Comparison of ENCODE assay signal across 9 cellular contexts in the genomic region with DNA sequence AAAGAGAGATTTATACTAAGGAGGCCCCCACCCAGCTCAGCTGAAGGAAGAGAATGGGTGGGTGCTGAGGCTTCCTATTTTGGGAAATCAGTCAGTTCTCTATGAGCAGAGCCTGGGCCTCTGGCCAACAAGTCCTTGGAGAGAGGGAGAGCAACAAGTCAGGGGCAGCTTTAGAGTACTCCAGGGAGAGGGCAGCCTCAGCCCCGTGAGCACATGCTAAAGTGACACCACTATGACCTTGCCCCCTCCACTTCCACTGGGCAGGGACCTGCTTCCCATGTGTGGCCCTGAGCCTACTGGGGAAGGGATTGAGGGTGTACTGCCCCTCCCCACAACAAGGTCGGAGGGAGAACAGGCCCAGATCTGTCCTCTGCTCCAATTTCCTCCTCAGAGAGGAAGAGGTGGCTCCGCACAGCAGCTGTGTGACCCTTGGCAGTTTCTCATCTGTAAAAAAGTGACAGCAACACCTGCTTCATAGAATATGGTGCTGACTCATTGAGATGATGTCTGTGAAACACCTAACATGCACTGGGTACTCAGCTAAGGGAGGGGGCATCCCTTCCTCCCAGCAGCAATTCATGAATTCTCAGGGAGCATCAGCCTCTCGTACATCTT.
DNase-seq lines count a peak whose midpoint lies in the region; ATAC-seq and TF ChIP-seq lines count a peak whose summit lies in the region.
"Had no signal": no experiment of that assay in that cellular context is flagged by ENCODE, and none has a peak within 500 bp of the region (broad histone marks: within the 10 kb centered on the region; RNA-seq: fewer than 3 reads in every experiment).

No MANE protein-coding gene starts in this region.

- TF ChIP-seq CTCF in tibial nerve (IDR thresholded peaks at IDR 0.05) = no peak

- intact Hi-C loops in left cardiac atrium (cut with DNase I) = no loop called here

- ATAC-seq in GM21367 (IDR thresholded peaks at IDR 0.05; ENCODE audit: unreplicated experiment) = peak; percentile 58
- peak; percentile 63 to 76 for ATAC-seq in left cardiac atrium

- H3K27me3 ChIP-seq in tibial nerve = no peaks in the 10 kb centered on the region
- H3K27me3 ChIP-seq: uterus had no signal

- H3K4me3 ChIP-seq in tibial nerve = no peak overlapping the region
- H3K4me3 ChIP-seq: uterus had no signal

- DNase-seq in DMS53 (lab: John Stamatoyannopoulos, UW) = peak; percentile 91
- DNase-seq in MV-4-11 (lab: John Stamatoyannopoulos, UW) = peak; percentile 39
- DNase-seq in left cardiac atrium = peak; percentile 68
- no peak for DNase-seq in T-helper 1 cell
- DNase-seq in stimulated activated naive CD4-positive, alpha-beta T cell treated with Interleukin-2 at 50 U/mL for 16 hours (lab: John Stamatoyannopoulos, UW) = no peak
- no peak for DNase-seq in stimulated activated CD4-positive, alpha-beta T cell treated with anti-CD3 and anti-CD28 coated beads, Interleukin-2, amount 100 ng/mL, for 24 hours
- no peak for DNase-seq in tibial nerve (ENCODE audit: low spot score in 2 of 2)

- TF ChIP-seq EP300 in tibial nerve (IDR thresholded peaks at IDR 0.05) = no peak

- H3K9me3 ChIP-seq in tibial nerve = no peaks in the 10 kb centered on the region
- H3K9me3 ChIP-seq: uterus had no signal

- H3K4me1 ChIP-seq in tibial nerve = peaks cover 0 to 82% (median 23%) of the 10 kb centered on the region in 4 donors

- no peaks in the 10 kb centered on the region for H3K36me3 ChIP-seq in tibial nerve
- H3K36me3 ChIP-seq: uterus had no signal

- peak overlapping the region in 1 of 4 donors; percentile 41 for H3K27ac ChIP-seq in tibial nerve

- TF ChIP-seq POLR2A in tibial nerve (IDR thresholded peaks at IDR 0.05) = no peak

- 55 to 59% methylated on average over 4 of the region's 4 CpGs for WGBS in tibial nerve, 2 donors

Comparison
In these comparisons a context has a peak if more than half of its experiments do, and no peak if none do; other contexts are left out.
1. DNase-seq: peak in DMS53 (single experiment), MV-4-11 (single experiment) and left cardiac atrium (single experiment); none in T-helper 1 cell (0 of 5), stimulated activated naive CD4-positive, alpha-beta T cell treated with Interleukin-2 at 50 U/mL for 16 hours (single experiment), stimulated activated CD4-positive, alpha-beta T cell treated with anti-CD3 and anti-CD28 coated beads, Interleukin-2, amount 100 ng/mL, for 24 hours (0 of 2) and tibial nerve (0 of 2).